Comparison of ENCODE assay signal across 27 cellular contexts in genomic region chr2:232264081-232264480, GRCh38.
"Had no signal": no experiment of that assay in that cellular context is flagged by ENCODE, and none has a peak within 500 bp of the region (broad histone marks: within the 10 kb centered on the region; RNA-seq: fewer than 3 reads in every experiment).

No MANE protein-coding gene starts in this region.

- H3K4me3 ChIP-seq: esophagus squamous epithelium, gastroesophageal sphincter had no signal

- H3K27me3 ChIP-seq: brain microvascular endothelial cell, esophagus squamous epithelium, gastroesophageal sphincter had no signal

- H3K4me3 Mint-ChIP-seq: activated CD4-positive, alpha-beta memory T cell treated with anti-CD3 and anti-CD28 coated beads, Interleukin-2, amount 10 ng/mL, durations not matched to agents 7 days and 5 days; activated CD4-positive, alpha-beta T cell treated with anti-CD3 and anti-CD28 coated beads, Interleukin-2, amount 10 ng/mL, durations not matched to agents 7 days and 5 days; activated naive CD8-positive, alpha-beta T cell; activated T-cell treated with anti-CD3 and anti-CD28 coated beads, Interleukin-2, amount 50 U/mL, for 24 hours; activated T-cell treated with anti-CD3 and anti-CD28 coated beads, Interleukin-2, amount 50 U/mL, for 72 hours; T-helper 17 cell; T-helper 2 cell treated with Interferon-gamma antibody and Interleukin-4, amounts not matched to agents 5 μg/mL and 100 μg/mL, for 36 hours had no signal

- H3K4me1 ChIP-seq: esophagus squamous epithelium had no signal

- ATAC-seq: activated T-cell treated with anti-CD3 and anti-CD28 coated beads, Interleukin-2, amount 50 U/mL, for 72 hours; gastroesophageal sphincter; T-helper 17 cell had no signal

- H3K9me3 ChIP-seq: esophagus squamous epithelium, gastroesophageal sphincter had no signal

- H3K9me3 Mint-ChIP-seq: activated CD4-positive, alpha-beta memory T cell treated with anti-CD3 and anti-CD28 coated beads, Interleukin-2, amount 10 ng/mL, durations not matched to agents 7 days and 5 days; activated CD4-positive, alpha-beta T cell treated with anti-CD3 and anti-CD28 coated beads, Interleukin-2, amount 10 ng/mL, durations not matched to agents 7 days and 5 days; activated T-cell treated with anti-CD3 and anti-CD28 coated beads, Interleukin-2, amount 50 U/mL, for 24 hours; activated T-cell treated with anti-CD3 and anti-CD28 coated beads, Interleukin-2, amount 50 U/mL, for 72 hours; T-helper 2 cell treated with Interferon-gamma antibody and Interleukin-4, amounts not matched to agents 5 μg/mL and 100 μg/mL, for 36 hours had no signal

- H3K27ac Mint-ChIP-seq: activated CD4-positive, alpha-beta memory T cell treated with anti-CD3 and anti-CD28 coated beads, Interleukin-2, amount 10 ng/mL, durations not matched to agents 7 days and 5 days; activated CD4-positive, alpha-beta T cell treated with anti-CD3 and anti-CD28 coated beads, Interleukin-2, amount 10 ng/mL, durations not matched to agents 7 days and 5 days; activated naive CD8-positive, alpha-beta T cell; activated T-cell treated with anti-CD3 and anti-CD28 coated beads, Interleukin-2, amount 50 U/mL, for 24 hours; activated T-cell treated with anti-CD3 and anti-CD28 coated beads, Interleukin-2, amount 50 U/mL, for 72 hours; T-helper 2 cell treated with Interferon-gamma antibody and Interleukin-4, amounts not matched to agents 5 μg/mL and 100 μg/mL, for 36 hours had no signal

- H3K27me3 Mint-ChIP-seq: activated CD4-positive, alpha-beta memory T cell treated with anti-CD3 and anti-CD28 coated beads, Interleukin-2, amount 10 ng/mL, durations not matched to agents 7 days and 5 days; activated CD4-positive, alpha-beta T cell treated with anti-CD3 and anti-CD28 coated beads, Interleukin-2, amount 10 ng/mL, durations not matched to agents 7 days and 5 days; activated naive CD8-positive, alpha-beta T cell; activated T-cell treated with anti-CD3 and anti-CD28 coated beads, Interleukin-2, amount 50 U/mL, for 24 hours; T-helper 17 cell had no signal

- DNase-seq: activated CD4-positive, alpha-beta memory T cell treated with anti-CD3 and anti-CD28 coated beads, Interleukin-2, amount 10 ng/mL, durations not matched to agents 7 days and 5 days; activated CD4-positive, alpha-beta T cell treated with anti-CD3 and anti-CD28 coated beads for 1 hour; activated CD4-positive, alpha-beta T cell treated with anti-CD3 and anti-CD28 coated beads for 4 hours; activated CD4-positive, alpha-beta T cell treated with anti-CD3 and anti-CD28 coated beads, Interleukin-2, amount 10 ng/mL, durations not matched to agents 7 days and 5 days; activated CD4-positive, alpha-beta T cell treated with anti-CD3 and anti-CD28 coated beads, Interleukin-2, amount 50 U/mL, for 4 hours; activated CD8-positive, alpha-beta memory T cell treated with anti-CD3 and anti-CD28 coated beads, Interleukin-2, amount 50 U/mL, for 48 hours; activated gamma-delta T cell; activated naive CD4-positive, alpha-beta T cell treated with anti-CD3 and anti-CD28 coated beads, Interleukin-2, amount 50 U/mL, for 16 hours; activated naive CD4-positive, alpha-beta T cell treated with Interleukin-2 at 50 U/mL for 16 hours; activated T-cell treated with anti-CD3 and anti-CD28 coated beads for 4 hours; activated T-cell treated with anti-CD3 and anti-CD28 coated beads, Interleukin-2, amount 50 U/mL, for 24 hours; activated T-cell treated with anti-CD3 and anti-CD28 coated beads, Interleukin-2, amount 50 U/mL, for 72 hours; amniotic stem cell; anterior cingulate cortex; brain microvascular endothelial cell; cortex of kidney; dermis blood vessel endothelial cell; effector CD8-positive, alpha-beta T cell; esophagus squamous epithelium; foreskin melanocyte; T-helper 1 cell; T-helper 17 cell; T1000 had no signal

- H3K4me1 Mint-ChIP-seq: activated CD4-positive, alpha-beta memory T cell treated with anti-CD3 and anti-CD28 coated beads, Interleukin-2, amount 10 ng/mL, durations not matched to agents 7 days and 5 days; activated CD4-positive, alpha-beta T cell treated with anti-CD3 and anti-CD28 coated beads, Interleukin-2, amount 10 ng/mL, durations not matched to agents 7 days and 5 days had no signal

- H3K27ac ChIP-seq: brain microvascular endothelial cell, epithelial cell of prostate, esophagus squamous epithelium, gastroesophageal sphincter had no signal
